ENCODE assay signal across 18 cellular contexts in the genomic region with DNA sequence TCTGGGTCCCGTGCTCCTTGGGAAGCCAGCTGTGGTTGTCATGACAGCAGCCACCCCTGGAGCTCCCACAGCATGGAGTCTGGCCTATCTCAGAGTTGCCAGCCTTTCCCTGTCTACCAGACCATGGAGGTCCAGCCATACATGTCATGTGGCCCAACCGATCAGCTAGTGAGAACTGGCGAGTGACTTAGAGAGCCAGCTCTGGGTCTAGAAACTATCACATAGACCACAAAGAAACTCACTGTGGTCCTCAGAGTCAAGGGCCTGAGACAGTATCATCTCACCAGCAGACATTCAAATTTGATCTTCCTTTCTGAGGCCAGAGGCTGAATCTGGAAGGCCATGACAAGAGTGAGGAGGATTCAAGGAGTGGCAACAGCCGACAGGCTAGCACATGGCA.
DNase-seq lines count a peak whose midpoint lies in the region; ATAC-seq, FAIRE-seq and TF ChIP-seq lines count a peak whose summit lies in the region.
"Had no signal": no experiment of that assay in that cellular context is flagged by ENCODE, and none has a peak within 500 bp of the region (broad histone marks: within the 10 kb centered on the region; RNA-seq: fewer than 3 reads in every experiment).

No MANE protein-coding gene starts in this region.

- H3K9ac ChIP-seq in PC-3 (ENCODE audit: low read length), result no peak overlapping the region

- no peaks in the 10 kb centered on the region for H3K9me2 ChIP-seq in PC-3 (replicated peaks; ENCODE audit: low read length)

- intact Hi-C loops in PC-3 (cut with micrococcal nuclease), result no loop called here

- peak; percentile 98 for FAIRE-seq in GM18507 (lab: Jason Lieb, UNC)
- FAIRE-seq: small intestine had no signal

- H3K27me3 ChIP-seq in PC-3 (ENCODE audit: low read length), result peaks cover 54% of the 10 kb centered on the region
- H3K27me3 ChIP-seq: breast epithelium, vagina had no signal

- H3K27ac ChIP-seq in PC-3 (ENCODE audit: low read length), result no peak overlapping the region
- H3K27ac ChIP-seq: breast epithelium, left ventricle myocardium inferior, vagina had no signal

- no peaks in the 10 kb centered on the region for H3K36me3 ChIP-seq in PC-3 (ENCODE audit: low read depth, low read length)
- H3K36me3 ChIP-seq: breast epithelium, left ventricle myocardium inferior, vagina had no signal

- H3K4me1 ChIP-seq in PC-3 (ENCODE audit: insufficient read depth, low read length), result no peaks in the 10 kb centered on the region
- H3K4me1 ChIP-seq: breast epithelium, left ventricle myocardium inferior, vagina had no signal

- no peaks in the 10 kb centered on the region for H3K9me3 ChIP-seq in PC-3 (ENCODE audit: low read length)
- H3K9me3 ChIP-seq: breast epithelium, left ventricle myocardium inferior, vagina had no signal

- ATAC-seq in GM19463 (IDR thresholded peaks at IDR 0.05; ENCODE audit: unreplicated experiment), result peak; percentile 96
- peak; percentile 95 for ATAC-seq in HG02763 (IDR thresholded peaks at IDR 0.05; ENCODE audit: unreplicated experiment)
- ATAC-seq in HG03432 (IDR thresholded peaks at IDR 0.05; ENCODE audit: unreplicated experiment), result peak; percentile 97
- ATAC-seq in PC-3, result no peak
- ATAC-seq: GM23338 had no signal

- CTCF ChIA-PET in PC-3 (lab: Charles Lee), result no interaction called here

- no peak for TF ChIP-seq CTCF in PC-3 (conservative IDR thresholded peaks at IDR 0.05; ENCODE audit: low read depth, low read length)

- no peaks in the 10 kb centered on the region for H4K20me1 ChIP-seq in PC-3 (ENCODE audit: low read length)

- POLR2A ChIA-PET in PC-3 (lab: Charles Lee; ENCODE audit: unreplicated experiment), result no interaction called here

- H3F3A ChIP-seq in PC-3 (ENCODE audit: low read length, unreplicated experiment), result no peaks in the 10 kb centered on the region

- peak; percentile 49 for DNase-seq in GM18507 (ENCODE audit: extremely low spot score, insufficient read length, low read depth)
- DNase-seq in glomerular visceral epithelial cell (ENCODE audit: extremely low spot score), result no peak
- DNase-seq in NCI-H146 (lab: John Stamatoyannopoulos, UW), result no peak
- no peak for DNase-seq in HT-29 (ENCODE audit: low spot score)
- no peak for DNase-seq in PC-3
- DNase-seq: activated CD4-positive, alpha-beta T cell treated with anti-CD3 and anti-CD28 coated beads, Interleukin-2, amount 50 U/mL, for 1 hour; activated gamma-delta T cell; DND-41; head of caudate nucleus; left ventricle myocardium inferior; NCI-H187; small intestine had no signal

- H3K79me2 ChIP-seq in PC-3 (ENCODE audit: low read length), result no peaks in the 10 kb centered on the region

- no peak overlapping the region for H3K4me3 ChIP-seq in PC-3 (ENCODE audit: low read length)
- H3K4me3 ChIP-seq: breast epithelium, GM23338, left ventricle myocardium inferior, vagina had no signal

- H2AFZ ChIP-seq in PC-3 (ENCODE audit: low read length), result no peak overlapping the region
- H2AFZ ChIP-seq: GM23338 had no signal

- no TSS peak for BruUV-seq in PC-3 (replicated peaks; lab: Mats Ljungman, UMichigan)

- H3K4me2 ChIP-seq in PC-3 (ENCODE audit: low read length), result no peak overlapping the region
- H3K4me2 ChIP-seq: GM23338 had no signal
